ENCODE assay signal across 24 cellular contexts in genomic region chr1:241265428-241265827, GRCh38.
"Had no signal": no experiment of that assay in that cellular context is flagged by ENCODE, and none has a peak within 500 bp of the region (broad histone marks: within the 10 kb centered on the region; RNA-seq: fewer than 3 reads in every experiment).

No MANE protein-coding gene starts in this region.

- H3K9me3 Mint-ChIP-seq: endodermal cell, mesothelial cell of epicardium, nephron had no signal

- H3K27ac Mint-ChIP-seq: activated T-cell treated with anti-CD3 and anti-CD28 coated beads, Interleukin-2, amount 50 U/mL, for 72 hours; endodermal cell; mesothelial cell of epicardium; nephron had no signal

- H3K27ac ChIP-seq: brain microvascular endothelial cell, gastrocnemius medialis, left lung, prostate gland, right atrium auricular region, tibial nerve had no signal

- DNase-seq: activated CD4-positive, alpha-beta T cell treated with anti-CD3 and anti-CD28 coated beads, Interleukin-2, amount 50 U/mL, for 1 hour; activated CD8-positive, alpha-beta memory T cell treated with anti-CD3 and anti-CD28 coated beads for 24 hours; activated CD8-positive, alpha-beta memory T cell treated with anti-CD3 and anti-CD28 coated beads, Interleukin-2, amount 50 U/mL, for 48 hours; activated effector memory CD4-positive, alpha-beta T cell treated with anti-CD3 and anti-CD28 coated beads, Interleukin-2, amount 50 U/mL, for 16 hours; activated naive CD4-positive, alpha-beta T cell treated with anti-CD3 and anti-CD28 coated beads, Interleukin-2, amount 50 U/mL, for 16 hours; activated T-cell treated with anti-CD3 and anti-CD28 coated beads, Interleukin-2, amount 50 U/mL, for 72 hours; aorta; brain microvascular endothelial cell; central memory CD4-positive, alpha-beta T cell; endodermal cell; gastrocnemius medialis; head of caudate nucleus; left lung; nucleus accumbens; stimulated activated naive CD8-positive, alpha-beta T cell treated with anti-CD3 and anti-CD28 coated beads, Interleukin-15, Interleukin-2, amounts not matched to agents 100 U/mL and 50 U/mL, for 24 hours had no signal

- H3K36me3 Mint-ChIP-seq: mesothelial cell of epicardium had no signal

- H3K36me3 ChIP-seq: brain microvascular endothelial cell, gastrocnemius medialis, left lung, prostate gland, right atrium auricular region, tibial nerve had no signal

- ATAC-seq: activated CD4-positive, CD25-positive, alpha-beta regulatory T cell treated with anti-CD3 and anti-CD28 coated beads, Interleukin-2, amount 50 U/mL, for 24 hours; activated T-cell treated with anti-CD3 and anti-CD28 coated beads, Interleukin-2, amount 50 U/mL, for 72 hours; gastrocnemius medialis; left lung; stimulated activated naive CD8-positive, alpha-beta T cell treated with anti-CD3 and anti-CD28 coated beads, Interleukin-15, Interleukin-2, amounts not matched to agents 100 U/mL and 50 U/mL, for 24 hours had no signal

- H3K4me1 ChIP-seq: gastrocnemius medialis, left lung, prostate gland, right atrium auricular region, tibial nerve had no signal

- H3K4me3 Mint-ChIP-seq: activated T-cell treated with anti-CD3 and anti-CD28 coated beads, Interleukin-2, amount 50 U/mL, for 72 hours; endodermal cell; mesothelial cell of epicardium; nephron had no signal

- H3K4me3 ChIP-seq: gastrocnemius medialis, left lung, prostate gland, right atrium auricular region, tibial nerve had no signal

- H3K4me1 Mint-ChIP-seq: mesothelial cell of epicardium, nephron had no signal

- FAIRE-seq: colon, keratinocyte, urothelium cell line had no signal

- H3K27me3 ChIP-seq: brain microvascular endothelial cell, gastrocnemius medialis, left lung, right atrium auricular region, tibial nerve had no signal
